26 cellular contexts compared by ENCODE assay signal in genomic region chr17:63941751-63942150, GRCh38. TPM values are rescaled to one million over a fixed set of nuclear protein-coding genes. Genes with fewer than 3 reads are reported as not detected.
A peak's percentile ranks its signal among the peaks of the same experiment; 100 is the strongest.
DNase-seq lines count a peak whose midpoint lies in the region; ATAC-seq, FAIRE-seq and TF ChIP-seq lines count a peak whose summit lies in the region.
"Had no signal": no experiment of that assay in that cellular context is flagged by ENCODE, and none has a peak within 500 bp of the region (broad histone marks: within the 10 kb centered on the region; RNA-seq: fewer than 3 reads in every experiment).

No MANE protein-coding gene starts in this region.

- H3K27ac ChIP-seq in OCI-LY1 (ENCODE audit: low read depth, low read length, poor library complexity, severe bottlenecking) = peak overlapping the region; percentile 99
- no peak overlapping the region for H3K27ac ChIP-seq in K562 (ENCODE audit: extremely low read depth, low read depth, low read length)
- no peak overlapping the region for H3K27ac ChIP-seq in osteoblast (ENCODE audit: low read depth, low read length)
- H3K27ac ChIP-seq: BLaER1 treated with 17β-estradiol and CSF1 and Interleukin-3, amounts not matched to agents 10 nM and 100 nM had no signal

- ATAC-seq in K562 (no peak), GM19452 (IDR thresholded peaks at IDR 0.05; ENCODE audit: unreplicated experiment) (no peak)
- ATAC-seq: GM12878, GM23338, HCT116 had no signal

- no peaks in the 10 kb centered on the region for H3K27me3 ChIP-seq in OCI-LY1 (ENCODE audit: insufficient read depth, low read length)
- peaks cover 17 to 50% of the 10 kb centered on the region in 2 experiments; a peak in 4 of 5 replicates for H3K27me3 ChIP-seq in K562 (ENCODE audit: control insufficient read depth in 2 of 2, insufficient read depth in 2 of 2, low read length in 2 of 2)
- no peaks in the 10 kb centered on the region for H3K27me3 ChIP-seq in osteoblast (ENCODE audit: insufficient read depth, low read length)
- H3K27me3 ChIP-seq: BE2C; BLaER1 treated with 17β-estradiol and CSF1 and Interleukin-3, amounts not matched to agents 10 nM and 100 nM had no signal

- no peak for TF ChIP-seq RAD21 in K562 (CRISPR knock-in tag; conservative IDR thresholded peaks at IDR 0.05 in 1 of 2, IDR thresholded peaks at IDR 0.05 in 1 of 2)

- no peak overlapping the region for H3K4me3 ChIP-seq in OCI-LY1 (ENCODE audit: low read depth, low read length, poor library complexity, severe bottlenecking)
- no peak overlapping the region for H3K4me3 ChIP-seq in K562
- H3K4me3 ChIP-seq in osteoblast (ENCODE audit: insufficient read depth, low read length) = no peak overlapping the region
- H3K4me3 ChIP-seq: BLaER1 treated with 17β-estradiol and CSF1 and Interleukin-3, amounts not matched to agents 10 nM and 100 nM; GM12878; GM23338 had no signal

- H3K79me2 ChIP-seq in OCI-LY1 (ENCODE audit: insufficient read depth, low read length) (no peaks in the 10 kb centered on the region), K562 (ENCODE audit: control insufficient read depth, insufficient read depth, low read length) (no peaks in the 10 kb centered on the region), osteoblast (ENCODE audit: insufficient read depth, low read length) (no peaks in the 10 kb centered on the region)

- intact Hi-C loops in K562 (cut with micrococcal nuclease) = loop anchor here (10.0 kb wide), 1 partner anchor 83 kb away; the partner anchor contains the start of gene ICAM2

- TF ChIP-seq EP300 in K562 (IDR thresholded peaks at IDR 0.05; ENCODE audit: low read length) = no peak

- BruUV-seq in K562 (replicated peaks; lab: Mats Ljungman, UMichigan) = no TSS peak

- H4K20me1 ChIP-seq in OCI-LY1 (ENCODE audit: insufficient read depth, low read length) (no peaks in the 10 kb centered on the region), K562 (replicated peaks; ENCODE audit: control insufficient read depth, insufficient read depth, low read length) (no peaks in the 10 kb centered on the region; the same call in 1 of the 2 replicates), osteoblast (ENCODE audit: insufficient read depth, low read length) (no peaks in the 10 kb centered on the region)
- H4K20me1 ChIP-seq: BLaER1 treated with 17β-estradiol and CSF1 and Interleukin-3, amounts not matched to agents 10 nM and 100 nM had no signal

- peaks cover 82% of the 10 kb centered on the region for H3K4me1 ChIP-seq in OCI-LY1 (ENCODE audit: insufficient read depth, low read length, severe bottlenecking)
- H3K4me1 ChIP-seq in K562 (replicated peaks in 1 of 2; ENCODE audit: control insufficient read depth in 2 of 2, insufficient read depth in 2 of 2, low read length in 2 of 2) = peaks cover 3 to 38% of the 10 kb centered on the region in 2 experiments; a peak in 3 of 5 replicates
- no peaks in the 10 kb centered on the region for H3K4me1 ChIP-seq in osteoblast (ENCODE audit: insufficient read depth, low read length)
- H3K4me1 ChIP-seq: BE2C had no signal

- no peak overlapping the region for H3K4me2 ChIP-seq in OCI-LY1 (ENCODE audit: low read length)
- no peak overlapping the region for H3K4me2 ChIP-seq in K562 (ENCODE audit: insufficient read depth, low read length)
- no peak overlapping the region for H3K4me2 ChIP-seq in osteoblast (ENCODE audit: insufficient read depth, low read length)
- H3K4me2 ChIP-seq: BLaER1 treated with 17β-estradiol and CSF1 and Interleukin-3, amounts not matched to agents 10 nM and 100 nM; GM23338 had no signal

- POLR2A ChIA-PET in K562 (lab: Yijun Ruan, JAX) = interaction anchor here (0.6 kb wide), 1 partner anchor 13 kb away, joined by 3 read pairs; no protein-coding TSS in a partner anchor

- CTCF ChIA-PET in K562 (lab: Yijun Ruan, JAX; ENCODE audit: low intra/inter-chr PET ratio) = no interaction called here

- no peak overlapping the region for H3K9ac ChIP-seq in OCI-LY1 (ENCODE audit: low read length)
- no peak overlapping the region for H3K9ac ChIP-seq in K562 (ENCODE audit: insufficient read depth in 1 of 2, low read depth in 2 of 2, low read length in 2 of 2)
- H3K9ac ChIP-seq: BLaER1 treated with 17β-estradiol and CSF1 and Interleukin-3, amounts not matched to agents 10 nM and 100 nM had no signal

- DNase-seq in K562 (ENCODE audit: extremely low read depth in 1 of 4, low spot score in 3 of 4) = no peak
- DNase-seq in osteoblast (ENCODE audit: insufficient read length, low spot score, missing footprints) = peak; percentile 68
- no peak for DNase-seq in urothelium cell line (ENCODE audit: low spot score)
- DNase-seq in effector CD8-positive, alpha-beta T cell (lab: John Stamatoyannopoulos, UW) = no peak
- DNase-seq in GM12892 (ENCODE audit: insufficient read length) = no peak
- DNase-seq: BE2C; CD4-positive, alpha-beta T cell; CD8-positive, alpha-beta memory T cell; DMS 273 treated with DMSO at 0.1 percent for 48 hours; DMS79; EL; GDM1; H9 had no signal

- H3K36me3 ChIP-seq in OCI-LY1 (ENCODE audit: insufficient read depth, low read length) (peaks cover 5% of the 10 kb centered on the region; the same call in 1 of the 2 replicates), K562 (ENCODE audit: control insufficient read depth, insufficient read depth, low read length) (no peaks in the 10 kb centered on the region), osteoblast (ENCODE audit: insufficient read depth, low read length) (no peaks in the 10 kb centered on the region)
- H3K36me3 ChIP-seq: BE2C; BLaER1 treated with 17β-estradiol and CSF1 and Interleukin-3, amounts not matched to agents 10 nM and 100 nM had no signal

- H3K9me1 ChIP-seq in K562 (ENCODE audit: control insufficient read depth, insufficient read depth, low read length) = no peaks in the 10 kb centered on the region

- H3F3A ChIP-seq in OCI-LY1 (ENCODE audit: insufficient read depth, low read length) = no peaks in the 10 kb centered on the region

- no peak overlapping the region for H2AFZ ChIP-seq in OCI-LY1 (ENCODE audit: low read length)
- H2AFZ ChIP-seq in K562 (ENCODE audit: low read depth, low read length) = no peak overlapping the region
- no peak overlapping the region for H2AFZ ChIP-seq in osteoblast (ENCODE audit: low read length)
- H2AFZ ChIP-seq: GM23338 had no signal

- in situ Hi-C loops in K562 (cut with MboI) = no loop called here

- H3K9me3 ChIP-seq in OCI-LY1 (ENCODE audit: low read length) = no peaks in the 10 kb centered on the region
- no peaks in the 10 kb centered on the region; the same call in 1 of the 2 replicates for H3K9me3 ChIP-seq in K562 (replicated peaks; ENCODE audit: control insufficient read depth, insufficient read depth, low read depth, low read length)
- H3K9me3 ChIP-seq in osteoblast (ENCODE audit: low read depth, low read length) = no peaks in the 10 kb centered on the region
- H3K9me3 ChIP-seq: BE2C had no signal

- TF ChIP-seq POLR2A in K562 (conservative IDR thresholded peaks at IDR 0.05) = no peak
- no peak for TF ChIP-seq POLR2A in GM12892 (IDR thresholded peaks at IDR 0.05; ENCODE audit: low read depth, low read length)

- 36% methylated on average over 22 of the region's 23 CpGs for WGBS in K562 (ENCODE audit: insufficient coverage, low coverage, missing lambda C conversion rate)

- no peaks in the 10 kb centered on the region for H3K9me2 ChIP-seq in OCI-LY1 (ENCODE audit: low read depth, low read length)

- FAIRE-seq in K562 (lab: Jason Lieb, UNC) = no peak
- FAIRE-seq in urothelium cell line (lab: Jason Lieb, UNC) = peak; percentile 59
- no peak for FAIRE-seq in GM12892 (lab: Jason Lieb, UNC)
- FAIRE-seq: D721Med, GM12878, GM18507, GM19239 had no signal

- no peak for TF ChIP-seq CTCF in OCI-LY1 (IDR thresholded peaks at IDR 0.05; ENCODE audit: low read length)
- no peak for TF ChIP-seq CTCF in K562 (IDR thresholded peaks at IDR 0.05 in 2 of 3, conservative IDR thresholded peaks at IDR 0.05 in 1 of 3; ENCODE audit: insufficient read depth in 2 of 3, low read depth in 1 of 3, low read length in 3 of 3)
- no peak for TF ChIP-seq CTCF in osteoblast (IDR thresholded peaks at IDR 0.05; ENCODE audit: extremely low read depth, low read depth, low read length)

RNA-seq across cellular contexts. Expression of gene CD79B, which starts 9.6 kb away (rescaled TPM):
- total RNA-seq in K562 (2011; cell fraction: chromatin; rRNA removed; ENCODE audit: low replicate concordance) = not detected in 2 replicates
- not detected in 2 replicates for total RNA-seq in K562 (2011; cell fraction: nucleolus; rRNA removed)
- 0.59 TPM in 1 of 2 replicates, not detected in the other for total RNA-seq in K562 (2011; cell fraction: nucleoplasm; rRNA removed)
- total RNA-seq in K562 (2014; rRNA removed) = not detected in 2 replicates
- 0.44 TPM in 1 of 2 replicates, not detected in the other for total RNA-seq in K562 (2014; rRNA removed; fragmentation: Illumina TruSeq; extraction: Trizol)
- total RNA-seq in K562 (2015; rRNA removed; fragmentation: Illumina TruSeq; extraction: Trizol) = not detected in 2 replicates
- 0.38 and 0.62 TPM in 2 replicates for total RNA-seq in K562 (2021)
- 0.34 and 0.50 TPM in 2 replicates for polyA plus RNA-seq in K562 (2011; rRNA removed)
- 0.36 and 0.80 TPM in 2 replicates for polyA plus RNA-seq in K562 (2011; cell fraction: cytosol; rRNA removed)
- 0.38 and 0.46 TPM in 2 replicates for polyA plus RNA-seq in K562 (2011; cell fraction: nucleus; rRNA removed)
- 0.86 and 0.99 TPM in 2 replicates for polyA plus RNA-seq in K562 (2012)
- 0.12 and 0.39 TPM in 2 replicates for polyA plus RNA-seq in K562 (2014; fragmentation: Illumina TruSeq; extraction: Trizol)
- polyA plus RNA-seq in K562 (2014; fragmentation: Nextera tagmentation; extraction: Ambion mirVana) = under 1 TPM; 0.15 to 0.18 TPM
- 0.57 TPM in 1 of 2 replicates, not detected in the other for polyA plus RNA-seq in K562 (2014; rRNA removed)
- polyA minus RNA-seq in K562 (2011; rRNA and poly(A)+ RNA removed) = not detected in 2 replicates
- not detected in 2 replicates for polyA minus RNA-seq in K562 (2011; cell fraction: cytosol; rRNA and poly(A)+ RNA removed)
- polyA minus RNA-seq in K562 (2011; cell fraction: nucleus; rRNA and poly(A)+ RNA removed) = not detected in 2 replicates
- total RNA-seq in osteoblast = 0.36 and 0.59 TPM in 2 replicates
- 60.2 TPM for polyA plus RNA-seq in GM12892 (2012; ENCODE audit: missing spikeins)
- total RNA-seq: H4 had no signal

RNA-seq across cellular contexts. Expression of gene GH1, which starts 23.1 kb away (rescaled TPM):
- not detected in 2 replicates for total RNA-seq in K562 (2011; cell fraction: chromatin; rRNA removed; ENCODE audit: low replicate concordance)
- total RNA-seq in K562 (2011; cell fraction: nucleolus; rRNA removed) = not detected in 2 replicates
- not detected in 2 replicates for total RNA-seq in K562 (2011; cell fraction: nucleoplasm; rRNA removed)
- total RNA-seq in K562 (2014; rRNA removed) = not detected in 2 replicates
- not detected in 2 replicates for total RNA-seq in K562 (2014; rRNA removed; fragmentation: Illumina TruSeq; extraction: Trizol)
- total RNA-seq in K562 (2015; rRNA removed; fragmentation: Illumina TruSeq; extraction: Trizol) = not detected in 2 replicates
- not detected in 2 replicates for total RNA-seq in K562 (2021)
- polyA plus RNA-seq in K562 (2011; rRNA removed) = not detected in 2 replicates
- not detected in 2 replicates for polyA plus RNA-seq in K562 (2011; cell fraction: cytosol; rRNA removed)
- polyA plus RNA-seq in K562 (2011; cell fraction: nucleus; rRNA removed) = not detected in 2 replicates
- not detected in 2 replicates for polyA plus RNA-seq in K562 (2012)
- polyA plus RNA-seq in K562 (2014; fragmentation: Illumina TruSeq; extraction: Trizol) = not detected in 2 replicates
- polyA plus RNA-seq in K562 (2014; fragmentation: Nextera tagmentation; extraction: Ambion mirVana) = not detected
- polyA plus RNA-seq in K562 (2014; rRNA removed) = not detected in 2 replicates
- not detected in 2 replicates for polyA minus RNA-seq in K562 (2011; rRNA and poly(A)+ RNA removed)
- not detected in 2 replicates for polyA minus RNA-seq in K562 (2011; cell fraction: cytosol; rRNA and poly(A)+ RNA removed)
- polyA minus RNA-seq in K562 (2011; cell fraction: nucleus; rRNA and poly(A)+ RNA removed) = not detected in 2 replicates
- not detected in 2 replicates for total RNA-seq in osteoblast
- polyA plus RNA-seq in GM12892 (2012; ENCODE audit: missing spikeins) = not detected
- total RNA-seq: A172; A673; CD4-positive, alpha-beta T cell; CD8-positive, alpha-beta memory T cell; GM12878; GM23338; H4; H9 had no signal
- polyA plus RNA-seq: CD14-positive monocyte; CD8-positive, alpha-beta memory T cell had no signal

RNA-seq across cellular contexts. Expression of gene CSHL1, which starts 30.7 kb away (rescaled TPM):
- total RNA-seq in K562 (2011; cell fraction: chromatin; rRNA removed; ENCODE audit: low replicate concordance) = not detected in 2 replicates
- not detected in 2 replicates for total RNA-seq in K562 (2011; cell fraction: nucleolus; rRNA removed)
- not detected in 2 replicates for total RNA-seq in K562 (2011; cell fraction: nucleoplasm; rRNA removed)
- total RNA-seq in K562 (2014; rRNA removed) (not detected in 2 replicates), K562 (2014; rRNA removed; fragmentation: Illumina TruSeq; extraction: Trizol) (not detected in 2 replicates), K562 (2015; rRNA removed; fragmentation: Illumina TruSeq; extraction: Trizol) (not detected in 2 replicates), K562 (2021) (not detected in 2 replicates), osteoblast (not detected in 2 replicates)
- polyA plus RNA-seq in K562 (2011; rRNA removed) (not detected in 2 replicates), K562 (2014; fragmentation: Illumina TruSeq; extraction: Trizol) (not detected in 2 replicates), K562 (2014; fragmentation: Nextera tagmentation; extraction: Ambion mirVana) (not detected), K562 (2014; rRNA removed) (not detected in 2 replicates)
- polyA plus RNA-seq in K562 (2011; cell fraction: cytosol; rRNA removed) = not detected in 2 replicates
- not detected in 2 replicates for polyA plus RNA-seq in K562 (2011; cell fraction: nucleus; rRNA removed)
- polyA plus RNA-seq in K562 (2012) = not detected in 2 replicates
- not detected in 2 replicates for polyA minus RNA-seq in K562 (2011; rRNA and poly(A)+ RNA removed)
- not detected in 2 replicates for polyA minus RNA-seq in K562 (2011; cell fraction: cytosol; rRNA and poly(A)+ RNA removed)
- not detected in 2 replicates for polyA minus RNA-seq in K562 (2011; cell fraction: nucleus; rRNA and poly(A)+ RNA removed)
- not detected for polyA plus RNA-seq in GM12892 (2012; ENCODE audit: missing spikeins)
- total RNA-seq: A172; A673; CD4-positive, alpha-beta T cell; CD8-positive, alpha-beta memory T cell; GM12878; GM23338; H4; H9 had no signal
- polyA plus RNA-seq: CD14-positive monocyte; CD8-positive, alpha-beta memory T cell; GM12878 had no signal

RNA-seq across cellular contexts. Expression of gene SCN4A, which starts 31.0 kb away (rescaled TPM):
- 2.2 and 9.7 TPM in 2 replicates for total RNA-seq in K562 (2011; cell fraction: chromatin; rRNA removed; ENCODE audit: low replicate concordance)
- 4.7 and 5.7 TPM in 2 replicates for total RNA-seq in K562 (2011; cell fraction: nucleolus; rRNA removed)
- 2.8 and 3.1 TPM in 2 replicates for total RNA-seq in K562 (2011; cell fraction: nucleoplasm; rRNA removed)
- 1.6 and 1.8 TPM in 2 replicates for total RNA-seq in K562 (2014; rRNA removed)
- total RNA-seq in K562 (2014; rRNA removed; fragmentation: Illumina TruSeq; extraction: Trizol) = 0.73 and 1.4 TPM in 2 replicates
- total RNA-seq in K562 (2015; rRNA removed; fragmentation: Illumina TruSeq; extraction: Trizol) = 0.08 and 0.29 TPM in 2 replicates
- total RNA-seq in K562 (2021) = 1.1 and 1.4 TPM in 2 replicates
- 0.50 and 0.60 TPM in 2 replicates for polyA plus RNA-seq in K562 (2011; rRNA removed)
- polyA plus RNA-seq in K562 (2011; cell fraction: cytosol; rRNA removed) = 0.21 and 0.37 TPM in 2 replicates
- polyA plus RNA-seq in K562 (2011; cell fraction: nucleus; rRNA removed) = 0.91 and 1.9 TPM in 2 replicates
- 0.78 and 3.2 TPM in 2 replicates for polyA plus RNA-seq in K562 (2012)
- polyA plus RNA-seq in K562 (2014; fragmentation: Illumina TruSeq; extraction: Trizol) = 1.9 and 4.6 TPM in 2 replicates
- polyA plus RNA-seq in K562 (2014; fragmentation: Nextera tagmentation; extraction: Ambion mirVana) = 1 to 10 TPM; 1.7 to 2.6 TPM
- polyA plus RNA-seq in K562 (2014; rRNA removed) = 0.54 and 2.1 TPM in 2 replicates
- polyA minus RNA-seq in K562 (2011; rRNA and poly(A)+ RNA removed) = 1.5 and 2.6 TPM in 2 replicates
- polyA minus RNA-seq in K562 (2011; cell fraction: cytosol; rRNA and poly(A)+ RNA removed) = not detected in 2 replicates
- 3.4 and 4.6 TPM in 2 replicates for polyA minus RNA-seq in K562 (2011; cell fraction: nucleus; rRNA and poly(A)+ RNA removed)
- under 0.01 TPM in 1 of 2 replicates, not detected in the other for total RNA-seq in osteoblast
- polyA plus RNA-seq in GM12892 (2012; ENCODE audit: missing spikeins) = 0.64 TPM
- total RNA-seq: A172 had no signal
- polyA plus RNA-seq: CD14-positive monocyte; CD8-positive, alpha-beta memory T cell had no signal

RNA-seq across cellular contexts. Expression of gene CSH1, which starts 45.4 kb away (rescaled TPM):
- total RNA-seq in K562 (2011; cell fraction: chromatin; rRNA removed; ENCODE audit: low replicate concordance) = not detected in 2 replicates
- total RNA-seq in K562 (2011; cell fraction: nucleolus; rRNA removed) = not detected in 2 replicates
- not detected in 2 replicates for total RNA-seq in K562 (2011; cell fraction: nucleoplasm; rRNA removed)
- total RNA-seq in K562 (2014; rRNA removed) (not detected in 2 replicates), K562 (2014; rRNA removed; fragmentation: Illumina TruSeq; extraction: Trizol) (not detected in 2 replicates), K562 (2015; rRNA removed; fragmentation: Illumina TruSeq; extraction: Trizol) (not detected in 2 replicates), K562 (2021) (not detected in 2 replicates), osteoblast (not detected in 2 replicates)
- polyA plus RNA-seq in K562 (2011; rRNA removed) (not detected in 2 replicates), K562 (2014; fragmentation: Illumina TruSeq; extraction: Trizol) (not detected in 2 replicates), K562 (2014; fragmentation: Nextera tagmentation; extraction: Ambion mirVana) (not detected), K562 (2014; rRNA removed) (not detected in 2 replicates)
- not detected in 2 replicates for polyA plus RNA-seq in K562 (2011; cell fraction: cytosol; rRNA removed)
- not detected in 2 replicates for polyA plus RNA-seq in K562 (2011; cell fraction: nucleus; rRNA removed)
- polyA plus RNA-seq in K562 (2012) = 0.25 TPM in 1 of 2 replicates, not detected in the other
- not detected in 2 replicates for polyA minus RNA-seq in K562 (2011; rRNA and poly(A)+ RNA removed)
- not detected in 2 replicates for polyA minus RNA-seq in K562 (2011; cell fraction: cytosol; rRNA and poly(A)+ RNA removed)
- polyA minus RNA-seq in K562 (2011; cell fraction: nucleus; rRNA and poly(A)+ RNA removed) = not detected in 2 replicates
- polyA plus RNA-seq in GM12892 (2012; ENCODE audit: missing spikeins) = not detected
- total RNA-seq: A172; A673; CD4-positive, alpha-beta T cell; CD8-positive, alpha-beta memory T cell; GM12878; GM23338; H4; H9 had no signal
- polyA plus RNA-seq: CD14-positive monocyte; CD8-positive, alpha-beta memory T cell; GM12878 had no signal
